ENCODE assay signal across 1 cellular context in the genomic region with DNA sequence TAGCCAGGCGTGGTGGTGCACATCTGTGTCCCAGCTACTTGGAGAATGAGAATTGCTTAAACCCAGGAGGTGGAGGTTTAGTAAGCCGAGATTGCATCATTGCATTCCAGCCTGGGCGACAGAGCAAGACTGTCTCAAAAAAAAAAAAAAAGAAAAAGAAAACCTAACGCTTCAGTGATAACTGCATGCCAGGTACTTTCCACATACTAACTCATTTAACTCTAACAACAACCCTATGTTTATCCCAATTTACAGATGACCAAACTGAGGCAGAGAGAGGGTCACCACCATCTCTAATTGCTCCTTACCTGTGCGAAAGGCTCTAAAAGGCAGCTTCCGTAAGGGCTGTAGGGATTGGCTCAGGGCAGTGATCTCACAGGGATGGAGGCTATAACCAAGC.
A peak's percentile ranks its signal among the peaks of the same experiment; 100 is the strongest.
TF ChIP-seq lines count a peak whose summit lies in the region.

No MANE protein-coding gene starts in this region.

TF ChIP-seq in HepG2, 621 proteins besides CTCF, POLR2A, EP300 and RAD21 (continued from another document and continues in another):
- no peak for TF ChIP-seq NR2C2 (CRISPR knock-in tag; IDR thresholded peaks at IDR 0.05; ENCODE audit: borderline replicate concordance)
- TF ChIP-seq ATF7 (IDR thresholded peaks at IDR 0.05), result peak; percentile 39; the same call in 1 of the 2 replicates
- TF ChIP-seq ATF7 (CRISPR knock-in tag; IDR thresholded peaks at IDR 0.05), result no peak
- TF ChIP-seq ISL2 (CRISPR knock-in tag; IDR thresholded peaks at IDR 0.05), result no peak
- TF ChIP-seq NFIC (IDR thresholded peaks at IDR 0.05; ENCODE audit: low read length), result no peak
- no peak for TF ChIP-seq MED8 (CRISPR knock-in tag; IDR thresholded peaks at IDR 0.05; ENCODE audit: insufficient replicate concordance)
- no peak for TF ChIP-seq ZNF121 (CRISPR knock-in tag; IDR thresholded peaks at IDR 0.05)
- TF ChIP-seq, protein P1, sequence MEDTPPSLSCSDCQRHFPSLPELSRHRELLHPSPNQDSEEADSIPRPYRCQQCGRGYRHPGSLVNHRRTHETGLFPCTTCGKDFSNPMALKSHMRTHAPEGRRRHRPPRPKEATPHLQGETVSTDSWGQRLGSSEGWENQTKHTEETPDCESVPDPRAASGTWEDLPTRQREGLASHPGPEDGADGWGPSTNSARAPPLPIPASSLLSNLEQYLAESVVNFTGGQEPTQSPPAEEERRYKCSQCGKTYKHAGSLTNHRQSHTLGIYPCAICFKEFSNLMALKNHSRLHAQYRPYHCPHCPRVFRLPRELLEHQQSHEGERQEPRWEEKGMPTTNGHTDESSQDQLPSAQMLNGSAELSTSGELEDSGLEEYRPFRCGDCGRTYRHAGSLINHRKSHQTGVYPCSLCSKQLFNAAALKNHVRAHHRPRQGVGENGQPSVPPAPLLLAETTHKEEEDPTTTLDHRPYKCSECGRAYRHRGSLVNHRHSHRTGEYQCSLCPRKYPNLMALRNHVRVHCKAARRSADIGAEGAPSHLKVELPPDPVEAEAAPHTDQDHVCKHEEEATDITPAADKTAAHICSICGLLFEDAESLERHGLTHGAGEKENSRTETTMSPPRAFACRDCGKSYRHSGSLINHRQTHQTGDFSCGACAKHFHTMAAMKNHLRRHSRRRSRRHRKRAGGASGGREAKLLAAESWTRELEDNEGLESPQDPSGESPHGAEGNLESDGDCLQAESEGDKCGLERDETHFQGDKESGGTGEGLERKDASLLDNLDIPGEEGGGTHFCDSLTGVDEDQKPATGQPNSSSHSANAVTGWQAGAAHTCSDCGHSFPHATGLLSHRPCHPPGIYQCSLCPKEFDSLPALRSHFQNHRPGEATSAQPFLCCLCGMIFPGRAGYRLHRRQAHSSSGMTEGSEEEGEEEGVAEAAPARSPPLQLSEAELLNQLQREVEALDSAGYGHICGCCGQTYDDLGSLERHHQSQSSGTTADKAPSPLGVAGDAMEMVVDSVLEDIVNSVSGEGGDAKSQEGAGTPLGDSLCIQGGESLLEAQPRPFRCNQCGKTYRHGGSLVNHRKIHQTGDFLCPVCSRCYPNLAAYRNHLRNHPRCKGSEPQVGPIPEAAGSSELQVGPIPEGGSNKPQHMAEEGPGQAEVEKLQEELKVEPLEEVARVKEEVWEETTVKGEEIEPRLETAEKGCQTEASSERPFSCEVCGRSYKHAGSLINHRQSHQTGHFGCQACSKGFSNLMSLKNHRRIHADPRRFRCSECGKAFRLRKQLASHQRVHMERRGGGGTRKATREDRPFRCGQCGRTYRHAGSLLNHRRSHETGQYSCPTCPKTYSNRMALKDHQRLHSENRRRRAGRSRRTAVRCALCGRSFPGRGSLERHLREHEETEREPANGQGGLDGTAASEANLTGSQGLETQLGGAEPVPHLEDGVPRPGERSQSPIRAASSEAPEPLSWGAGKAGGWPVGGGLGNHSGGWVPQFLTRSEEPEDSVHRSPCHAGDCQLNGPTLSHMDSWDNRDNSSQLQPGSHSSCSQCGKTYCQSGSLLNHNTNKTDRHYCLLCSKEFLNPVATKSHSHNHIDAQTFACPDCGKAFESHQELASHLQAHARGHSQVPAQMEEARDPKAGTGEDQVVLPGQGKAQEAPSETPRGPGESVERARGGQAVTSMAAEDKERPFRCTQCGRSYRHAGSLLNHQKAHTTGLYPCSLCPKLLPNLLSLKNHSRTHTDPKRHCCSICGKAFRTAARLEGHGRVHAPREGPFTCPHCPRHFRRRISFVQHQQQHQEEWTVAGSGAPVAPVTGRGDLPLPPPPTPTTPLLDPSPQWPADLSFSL (CRISPR knock-in tag; IDR thresholded peaks at IDR 0.05), result no peak
- no peak for TF ChIP-seq PPARG (CRISPR knock-in tag; conservative IDR thresholded peaks at IDR 0.05)
- TF ChIP-seq ZNF564 (CRISPR knock-in tag; IDR thresholded peaks at IDR 0.05), result no peak
- no peak for TF ChIP-seq RELA (CRISPR knock-in tag; IDR thresholded peaks at IDR 0.05)
- TF ChIP-seq, protein P2, sequence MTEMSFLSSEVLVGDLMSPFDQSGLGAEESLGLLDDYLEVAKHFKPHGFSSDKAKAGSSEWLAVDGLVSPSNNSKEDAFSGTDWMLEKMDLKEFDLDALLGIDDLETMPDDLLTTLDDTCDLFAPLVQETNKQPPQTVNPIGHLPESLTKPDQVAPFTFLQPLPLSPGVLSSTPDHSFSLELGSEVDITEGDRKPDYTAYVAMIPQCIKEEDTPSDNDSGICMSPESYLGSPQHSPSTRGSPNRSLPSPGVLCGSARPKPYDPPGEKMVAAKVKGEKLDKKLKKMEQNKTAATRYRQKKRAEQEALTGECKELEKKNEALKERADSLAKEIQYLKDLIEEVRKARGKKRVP (CRISPR knock-in tag; IDR thresholded peaks at IDR 0.05), result peak in 1 of 2 experiments; percentile 34; a peak in 1 of 4 replicates
- TF ChIP-seq ZSCAN5A (CRISPR knock-in tag; IDR thresholded peaks at IDR 0.05; ENCODE audit: borderline replicate concordance), result no peak
- TF ChIP-seq FOSL2 (CRISPR knock-in tag; IDR thresholded peaks at IDR 0.05), result peak; percentile 18; the same call in 1 of the 2 replicates
- no peak for TF ChIP-seq ZNF704 (CRISPR knock-in tag; IDR thresholded peaks at IDR 0.05; ENCODE audit: borderline replicate concordance)
- TF ChIP-seq, protein P3, sequence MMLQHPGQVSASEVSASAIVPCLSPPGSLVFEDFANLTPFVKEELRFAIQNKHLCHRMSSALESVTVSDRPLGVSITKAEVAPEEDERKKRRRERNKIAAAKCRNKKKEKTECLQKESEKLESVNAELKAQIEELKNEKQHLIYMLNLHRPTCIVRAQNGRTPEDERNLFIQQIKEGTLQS (CRISPR knock-in tag; IDR thresholded peaks at IDR 0.05), result 0 out of 2 replicates have a peak, but pooled peaks have one; percentile 65
- no peak for TF ChIP-seq RFXAP (CRISPR knock-in tag; IDR thresholded peaks at IDR 0.05; ENCODE audit: borderline replicate concordance)
- TF ChIP-seq ZNF33B (CRISPR knock-in tag; IDR thresholded peaks at IDR 0.05), result no peak
- no peak for TF ChIP-seq ZNF367 (CRISPR knock-in tag; IDR thresholded peaks at IDR 0.05; ENCODE audit: borderline replicate concordance)
- no peak for TF ChIP-seq ZSCAN25 (CRISPR knock-in tag; IDR thresholded peaks at IDR 0.05)
- TF ChIP-seq ZBTB8A (CRISPR knock-in tag; IDR thresholded peaks at IDR 0.05; ENCODE audit: borderline replicate concordance, low read depth), result no peak
- TF ChIP-seq FOXP1 (IDR thresholded peaks at IDR 0.05), result no peak
- TF ChIP-seq FOXP1 (CRISPR knock-in tag; IDR thresholded peaks at IDR 0.05), result no peak
- TF ChIP-seq CHD4 (IDR thresholded peaks at IDR 0.05; ENCODE audit: borderline replicate concordance, low read length), result no peak
- TF ChIP-seq SOX13 (IDR thresholded peaks at IDR 0.05), result no peak
- no peak for TF ChIP-seq SOX13 (CRISPR knock-in tag; conservative IDR thresholded peaks at IDR 0.05 in 1 of 2, IDR thresholded peaks at IDR 0.05 in 1 of 2)
- no peak for TF ChIP-seq TFE3 (CRISPR knock-in tag; IDR thresholded peaks at IDR 0.05)
- TF ChIP-seq, protein P4, sequence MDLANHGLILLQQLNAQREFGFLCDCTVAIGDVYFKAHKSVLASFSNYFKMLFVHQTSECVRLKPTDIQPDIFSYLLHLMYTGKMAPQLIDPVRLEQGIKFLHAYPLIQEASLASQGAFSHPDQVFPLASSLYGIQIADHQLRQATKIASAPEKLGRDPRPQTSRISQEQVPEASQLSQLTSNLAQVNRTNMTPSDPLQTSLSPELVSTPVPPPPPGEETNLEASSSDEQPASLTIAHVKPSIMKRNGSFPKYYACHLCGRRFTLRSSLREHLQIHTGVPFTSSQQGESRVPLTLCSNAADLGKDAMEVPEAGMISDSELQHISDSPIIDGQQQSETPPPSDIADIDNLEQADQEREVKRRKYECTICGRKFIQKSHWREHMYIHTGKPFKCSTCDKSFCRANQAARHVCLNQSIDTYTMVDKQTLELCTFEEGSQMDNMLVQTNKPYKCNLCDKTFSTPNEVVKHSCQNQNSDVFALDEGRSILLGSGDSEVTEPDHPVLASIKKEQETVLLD (CRISPR knock-in tag; IDR thresholded peaks at IDR 0.05; ENCODE audit: low read depth), result no peak
- TF ChIP-seq CEBPG (CRISPR knock-in tag; IDR thresholded peaks at IDR 0.05), result peak; percentile 79
- TF ChIP-seq WIZ (CRISPR knock-in tag; IDR thresholded peaks at IDR 0.05), result no peak
- no peak for TF ChIP-seq KDM1A (CRISPR knock-in tag; IDR thresholded peaks at IDR 0.05)
- peak; percentile 64 for TF ChIP-seq ZNF629 (CRISPR knock-in tag; conservative IDR thresholded peaks at IDR 0.05)
- TF ChIP-seq, protein P5, sequence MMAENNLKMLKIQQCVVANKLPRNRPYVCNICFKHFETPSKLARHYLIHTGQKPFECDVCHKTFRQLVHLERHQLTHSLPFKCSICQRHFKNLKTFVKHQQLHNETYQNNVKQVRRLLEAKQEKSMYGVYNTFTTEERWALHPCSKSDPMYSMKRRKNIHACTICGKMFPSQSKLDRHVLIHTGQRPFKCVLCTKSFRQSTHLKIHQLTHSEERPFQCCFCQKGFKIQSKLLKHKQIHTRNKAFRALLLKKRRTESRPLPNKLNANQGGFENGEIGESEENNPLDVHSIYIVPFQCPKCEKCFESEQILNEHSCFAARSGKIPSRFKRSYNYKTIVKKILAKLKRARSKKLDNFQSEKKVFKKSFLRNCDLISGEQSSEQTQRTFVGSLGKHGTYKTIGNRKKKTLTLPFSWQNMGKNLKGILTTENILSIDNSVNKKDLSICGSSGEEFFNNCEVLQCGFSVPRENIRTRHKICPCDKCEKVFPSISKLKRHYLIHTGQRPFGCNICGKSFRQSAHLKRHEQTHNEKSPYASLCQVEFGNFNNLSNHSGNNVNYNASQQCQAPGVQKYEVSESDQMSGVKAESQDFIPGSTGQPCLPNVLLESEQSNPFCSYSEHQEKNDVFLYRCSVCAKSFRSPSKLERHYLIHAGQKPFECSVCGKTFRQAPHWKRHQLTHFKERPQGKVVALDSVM (CRISPR knock-in tag; IDR thresholded peaks at IDR 0.05), result no peak
- TF ChIP-seq ZNF850 (CRISPR knock-in tag; conservative IDR thresholded peaks at IDR 0.05), result no peak
